Comparison of ENCODE assay signal across 40 cellular contexts in the genomic region with DNA sequence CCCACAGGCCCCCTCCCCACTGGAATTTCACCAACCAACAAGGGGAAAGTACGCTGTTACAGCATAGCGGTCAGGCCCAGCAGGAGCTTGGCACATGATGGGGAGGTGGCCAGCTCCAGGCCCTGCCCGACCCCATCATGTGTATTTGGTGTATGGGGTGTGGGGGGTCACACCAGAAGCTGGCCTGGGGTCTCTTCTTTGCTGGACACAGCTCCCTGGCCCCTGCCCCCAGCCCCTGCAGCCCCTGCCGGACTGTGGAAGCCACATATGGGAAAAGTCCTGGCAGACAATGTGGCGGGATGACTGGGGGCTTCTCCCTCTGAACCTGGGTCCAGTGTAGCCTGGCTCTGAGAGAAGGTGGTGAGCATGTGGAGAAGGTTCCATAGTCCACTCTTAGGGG. TPM values are rescaled to one million over a fixed set of nuclear protein-coding genes. Genes with fewer than 3 reads are reported as not detected.
"Had no signal": no experiment of that assay in that cellular context is flagged by ENCODE, and none has a peak within 500 bp of the region (broad histone marks: within the 10 kb centered on the region; RNA-seq: fewer than 3 reads in every experiment).

No MANE protein-coding gene starts in this region.

- H3K27ac ChIP-seq: adrenal gland, ascending aorta, body of pancreas, brain microvascular endothelial cell, breast epithelium, cardiac muscle cell had no signal

- H3K4me3 Mint-ChIP-seq: activated naive CD4-positive, alpha-beta T cell treated with anti-CD3 and anti-CD28 coated beads for 36 hours; activated naive CD4-positive, alpha-beta T cell treated with anti-CD3 and anti-CD28 coated beads, Interleukin-2, amount 10 ng/mL, durations not matched to agents 7 days and 5 days; activated naive CD4-positive, alpha-beta T cell treated with anti-CD3 and anti-CD28 coated beads, Interleukin-2, amount 50 U/mL, for 24 hours; activated naive CD8-positive, alpha-beta T cell; activated naive CD8-positive, alpha-beta T cell treated with anti-CD3 and anti-CD28 coated beads for 36 hours; activated naive CD8-positive, alpha-beta T cell treated with anti-CD3 and anti-CD28 coated beads, Interleukin-2, amount 10 ng/mL, durations not matched to agents 7 days and 5 days; activated naive CD8-positive, alpha-beta T cell treated with anti-CD3 and anti-CD28 coated beads, Interleukin-2, amount 50 U/mL, for 24 hours; activated T-cell treated with anti-CD3 and anti-CD28 coated beads, Interleukin-2, amount 50 U/mL, for 24 hours; activated T-cell treated with anti-CD3 and anti-CD28 coated beads, Interleukin-2, amount 50 U/mL, for 4 hours; activated T-cell treated with anti-CD3 and anti-CD28 coated beads, Interleukin-2, amount 50 U/mL, for 72 hours; activated T-helper 1 cell treated with anti-CD3 and anti-CD28 coated beads, Interleukin-12 subunit alpha, Interleukin-12 subunit beta, Interleukin-2, Interleukin-4 antibody, amounts not matched to agents 30 ng/mL and 10 ng/mL and 1 ng/mL, durations not matched to agents 14 hours and 24 hours and 36 hours; activated T-helper 17 cell treated with anti-CD3 and anti-CD28 coated beads, Interleukin-2, amount 50 U/mL, for 72 hours; brain; central memory CD8-positive, alpha-beta T cell had no signal

- H3K9me3 ChIP-seq: adrenal gland, ascending aorta, body of pancreas, breast epithelium had no signal

- H3K27me3 ChIP-seq: adrenal gland, ascending aorta, body of pancreas, brain microvascular endothelial cell, breast epithelium had no signal

- H3K36me3 Mint-ChIP-seq: activated naive CD4-positive, alpha-beta T cell treated with anti-CD3 and anti-CD28 coated beads, Interleukin-2, amount 10 ng/mL, durations not matched to agents 7 days and 5 days; activated naive CD4-positive, alpha-beta T cell treated with anti-CD3 and anti-CD28 coated beads, Interleukin-2, amount 50 U/mL, for 24 hours; activated naive CD4-positive, alpha-beta T cell treated with anti-CD3 and anti-CD28 coated beads, Interleukin-2, amount 50 U/mL, for 72 hours; activated naive CD8-positive, alpha-beta T cell; activated naive CD8-positive, alpha-beta T cell treated with anti-CD3 and anti-CD28 coated beads for 36 hours; activated naive CD8-positive, alpha-beta T cell treated with anti-CD3 and anti-CD28 coated beads, Interleukin-2, amount 10 ng/mL, durations not matched to agents 7 days and 5 days had no signal

- H3K36me3 ChIP-seq: adrenal gland, ascending aorta, brain microvascular endothelial cell, breast epithelium, cardiac muscle cell had no signal

- H3K4me1 Mint-ChIP-seq: activated naive CD4-positive, alpha-beta T cell treated with anti-CD3 and anti-CD28 coated beads, Interleukin-2, amount 10 ng/mL, durations not matched to agents 7 days and 5 days; activated naive CD4-positive, alpha-beta T cell treated with anti-CD3 and anti-CD28 coated beads, Interleukin-2, amount 50 U/mL, for 24 hours; activated naive CD8-positive, alpha-beta T cell treated with anti-CD3 and anti-CD28 coated beads for 36 hours; activated naive CD8-positive, alpha-beta T cell treated with anti-CD3 and anti-CD28 coated beads, Interleukin-2, amount 10 ng/mL, durations not matched to agents 7 days and 5 days; activated naive CD8-positive, alpha-beta T cell treated with anti-CD3 and anti-CD28 coated beads, Interleukin-2, amount 50 U/mL, for 24 hours; activated T-helper 17 cell treated with anti-CD3 and anti-CD28 coated beads, Interleukin-2, amount 50 U/mL, for 72 hours; central memory CD8-positive, alpha-beta T cell had no signal

- H3K9me3 Mint-ChIP-seq: activated naive CD4-positive, alpha-beta T cell treated with anti-CD3 and anti-CD28 coated beads for 36 hours; activated naive CD4-positive, alpha-beta T cell treated with anti-CD3 and anti-CD28 coated beads, Interleukin-2, amount 10 ng/mL, durations not matched to agents 7 days and 5 days; activated naive CD4-positive, alpha-beta T cell treated with anti-CD3 and anti-CD28 coated beads, Interleukin-2, amount 50 U/mL, for 24 hours; activated naive CD4-positive, alpha-beta T cell treated with anti-CD3 and anti-CD28 coated beads, Interleukin-2, amount 50 U/mL, for 72 hours; activated naive CD8-positive, alpha-beta T cell treated with anti-CD3 and anti-CD28 coated beads for 36 hours; activated naive CD8-positive, alpha-beta T cell treated with anti-CD3 and anti-CD28 coated beads, Interleukin-2, amount 10 ng/mL, durations not matched to agents 7 days and 5 days; activated naive CD8-positive, alpha-beta T cell treated with anti-CD3 and anti-CD28 coated beads, Interleukin-2, amount 50 U/mL, for 24 hours; activated T-cell treated with anti-CD3 and anti-CD28 coated beads, Interleukin-2, amount 50 U/mL, for 24 hours; activated T-cell treated with anti-CD3 and anti-CD28 coated beads, Interleukin-2, amount 50 U/mL, for 4 hours; activated T-cell treated with anti-CD3 and anti-CD28 coated beads, Interleukin-2, amount 50 U/mL, for 72 hours; activated T-helper 1 cell treated with anti-CD3 and anti-CD28 coated beads, Interleukin-12 subunit alpha, Interleukin-12 subunit beta, Interleukin-2, Interleukin-4 antibody, amounts not matched to agents 30 ng/mL and 10 ng/mL and 1 ng/mL, durations not matched to agents 14 hours and 24 hours and 36 hours; activated T-helper 17 cell treated with anti-CD3 and anti-CD28 coated beads, Interleukin-2, amount 50 U/mL, for 72 hours; activated T-helper 2 cell treated with anti-CD3 and anti-CD28 coated beads, Interferon-gamma antibody, Interleukin-2, Interleukin-4, amounts not matched to agents 10 μg/mL and 5 μg/mL and 100 μg/mL, durations not matched to agents 14 hours and 24 hours and 36 hours; brain; central memory CD8-positive, alpha-beta T cell had no signal

- H3K4me3 ChIP-seq: adrenal gland, ascending aorta, body of pancreas, breast epithelium, cardiac muscle cell had no signal

- ATAC-seq: activated naive CD4-positive, alpha-beta T cell treated with anti-CD3 and anti-CD28 coated beads, Interleukin-2, amount 50 U/mL, for 72 hours; activated naive CD8-positive, alpha-beta T cell treated with anti-CD3 and anti-CD28 coated beads, Interleukin-2, amount 50 U/mL, for 24 hours; activated T-cell treated with anti-CD3 and anti-CD28 coated beads, Interleukin-2, amount 50 U/mL, for 4 hours; activated T-cell treated with anti-CD3 and anti-CD28 coated beads, Interleukin-2, amount 50 U/mL, for 72 hours; activated T-helper 17 cell treated with anti-CD3 and anti-CD28 coated beads, Interleukin-2, amount 50 U/mL, for 72 hours; body of pancreas had no signal

- DNase-seq: activated effector memory CD4-positive, alpha-beta T cell treated with anti-CD3 and anti-CD28 coated beads, Interleukin-2, amount 50 U/mL, for 16 hours; activated effector memory CD4-positive, alpha-beta T cell treated with Interleukin-2 at 50 U/mL for 16 hours; activated gamma-delta T cell; activated gamma-delta T cell treated with Interleukin-2 at 50 U/mL for 16 hours; activated naive CD4-positive, alpha-beta T cell; activated naive CD4-positive, alpha-beta T cell treated with anti-CD3 and anti-CD28 coated beads for 36 hours; activated naive CD4-positive, alpha-beta T cell treated with anti-CD3 and anti-CD28 coated beads, Interleukin-2, amount 10 ng/mL, durations not matched to agents 7 days and 5 days; activated naive CD4-positive, alpha-beta T cell treated with anti-CD3 and anti-CD28 coated beads, Interleukin-2, amount 50 U/mL, for 16 hours; activated naive CD4-positive, alpha-beta T cell treated with Interleukin-2 at 50 U/mL for 16 hours; activated naive CD8-positive, alpha-beta T cell treated with anti-CD3 and anti-CD28 coated beads for 36 hours; activated naive CD8-positive, alpha-beta T cell treated with anti-CD3 and anti-CD28 coated beads, Interleukin-2, amount 10 ng/mL, durations not matched to agents 7 days and 5 days; activated naive CD8-positive, alpha-beta T cell treated with anti-CD3 and anti-CD28 coated beads, Interleukin-2, amount 50 U/mL, for 24 hours; activated T-cell treated with anti-CD3 and anti-CD28 coated beads for 4 hours; activated T-cell treated with anti-CD3 and anti-CD28 coated beads, Interleukin-2, amount 50 U/mL, for 1 hour; activated T-cell treated with anti-CD3 and anti-CD28 coated beads, Interleukin-2, amount 50 U/mL, for 24 hours; activated T-cell treated with anti-CD3 and anti-CD28 coated beads, Interleukin-2, amount 50 U/mL, for 4 hours; activated T-cell treated with anti-CD3 and anti-CD28 coated beads, Interleukin-2, amount 50 U/mL, for 48 hours; activated T-cell treated with anti-CD3 and anti-CD28 coated beads, Interleukin-2, amount 50 U/mL, for 72 hours; adrenal gland; amniotic stem cell; amygdala; anterior cingulate cortex; aorta; body of pancreas; brain microvascular endothelial cell; central memory CD4-positive, alpha-beta T cell; cerebellar nuclear complex had no signal

- H3K27ac Mint-ChIP-seq: activated naive CD4-positive, alpha-beta T cell treated with anti-CD3 and anti-CD28 coated beads for 36 hours; activated naive CD4-positive, alpha-beta T cell treated with anti-CD3 and anti-CD28 coated beads, Interleukin-2, amount 10 ng/mL, durations not matched to agents 7 days and 5 days; activated naive CD4-positive, alpha-beta T cell treated with anti-CD3 and anti-CD28 coated beads, Interleukin-2, amount 50 U/mL, for 24 hours; activated naive CD4-positive, alpha-beta T cell treated with anti-CD3 and anti-CD28 coated beads, Interleukin-2, amount 50 U/mL, for 72 hours; activated naive CD8-positive, alpha-beta T cell; activated naive CD8-positive, alpha-beta T cell treated with anti-CD3 and anti-CD28 coated beads for 36 hours; activated naive CD8-positive, alpha-beta T cell treated with anti-CD3 and anti-CD28 coated beads, Interleukin-2, amount 10 ng/mL, durations not matched to agents 7 days and 5 days; activated naive CD8-positive, alpha-beta T cell treated with anti-CD3 and anti-CD28 coated beads, Interleukin-2, amount 50 U/mL, for 24 hours; activated T-cell treated with anti-CD3 and anti-CD28 coated beads, Interleukin-2, amount 50 U/mL, for 24 hours; activated T-cell treated with anti-CD3 and anti-CD28 coated beads, Interleukin-2, amount 50 U/mL, for 72 hours; activated T-helper 1 cell treated with anti-CD3 and anti-CD28 coated beads, Interleukin-12 subunit alpha, Interleukin-12 subunit beta, Interleukin-2, Interleukin-4 antibody, amounts not matched to agents 30 ng/mL and 10 ng/mL and 1 ng/mL, durations not matched to agents 14 hours and 24 hours and 36 hours; activated T-helper 17 cell treated with anti-CD3 and anti-CD28 coated beads, Interleukin-2, amount 50 U/mL, for 72 hours; activated T-helper 2 cell treated with anti-CD3 and anti-CD28 coated beads, Interferon-gamma antibody, Interleukin-2, Interleukin-4, amounts not matched to agents 10 μg/mL and 5 μg/mL and 100 μg/mL, durations not matched to agents 14 hours and 24 hours and 36 hours; brain had no signal

- H3K4me1 ChIP-seq: adrenal gland, ascending aorta, body of pancreas, breast epithelium had no signal

- H3K27me3 Mint-ChIP-seq: activated naive CD8-positive, alpha-beta T cell had no signal

RNA-seq across cellular contexts. Expression of a gene that starts 12.4 kb away (rescaled TPM):
- total RNA-seq: activated naive CD4-positive, alpha-beta T cell treated with anti-CD3 and anti-CD28 coated beads for 36 hours; activated naive CD4-positive, alpha-beta T cell treated with anti-CD3 and anti-CD28 coated beads, Interleukin-2, amount 50 U/mL, for 72 hours; activated naive CD8-positive, alpha-beta T cell treated with anti-CD3 and anti-CD28 coated beads for 36 hours; activated naive CD8-positive, alpha-beta T cell treated with anti-CD3 and anti-CD28 coated beads, Interleukin-2, amount 10 ng/mL, durations not matched to agents 7 days and 5 days; activated T-cell treated with anti-CD3 and anti-CD28 coated beads, Interleukin-2, amount 50 U/mL, for 4 hours; activated T-cell treated with anti-CD3 and anti-CD28 coated beads, Interleukin-2, amount 50 U/mL, for 72 hours; activated T-helper 1 cell treated with anti-CD3 and anti-CD28 coated beads, Interleukin-12 subunit alpha, Interleukin-12 subunit beta, Interleukin-2, Interleukin-4 antibody, amounts not matched to agents 30 ng/mL and 10 ng/mL and 1 ng/mL, durations not matched to agents 14 hours and 24 hours and 36 hours; activated T-helper 17 cell treated with anti-CD3 and anti-CD28 coated beads, Interleukin-2, amount 50 U/mL, for 72 hours; activated T-helper 2 cell treated with anti-CD3 and anti-CD28 coated beads, Interferon-gamma antibody, Interleukin-2, Interleukin-4, amounts not matched to agents 10 μg/mL and 5 μg/mL and 100 μg/mL, durations not matched to agents 14 hours and 24 hours and 36 hours; aorta; ascending aorta; astrocyte; breast epithelium; cardiac septum had no signal
- polyA plus RNA-seq: aorta, cardiac muscle cell had no signal
